In the genomic region with DNA sequence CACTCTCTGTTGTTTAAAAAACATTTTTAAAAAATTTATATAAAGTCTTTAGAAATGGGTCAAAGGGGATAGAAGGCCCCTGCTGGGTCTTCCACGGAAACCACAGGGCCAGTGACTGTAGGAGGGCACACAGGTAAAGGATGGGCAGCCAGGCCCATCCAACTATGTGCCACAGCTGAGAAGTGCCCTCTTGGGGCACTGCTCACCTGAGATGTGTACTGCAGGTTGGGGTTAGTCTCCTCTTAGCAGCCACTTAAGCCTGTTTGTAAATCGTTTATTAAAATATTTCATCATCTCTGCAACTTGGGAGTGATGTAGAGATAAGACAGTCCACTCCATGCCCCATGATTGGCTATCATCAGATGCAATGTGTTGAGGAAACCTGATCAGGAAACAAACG, we compare ENCODE assay signal across 22 cellular contexts.
"Had no signal": no experiment of that assay in that cellular context is flagged by ENCODE, and none has a peak within 500 bp of the region (broad histone marks: within the 10 kb centered on the region; RNA-seq: fewer than 3 reads in every experiment).

No MANE protein-coding gene starts in this region.

- H3K4me1 ChIP-seq: heart left ventricle, sigmoid colon had no signal

- DNase-seq: activated CD4-positive, alpha-beta memory T cell treated with anti-CD3 and anti-CD28 coated beads for 36 hours; activated CD4-positive, alpha-beta T cell treated with anti-CD3 and anti-CD28 coated beads for 4 hours; activated CD4-positive, CD25-positive, alpha-beta regulatory T cell; activated effector memory CD4-positive, alpha-beta T cell treated with Interleukin-2 at 50 U/mL for 16 hours; activated naive CD4-positive, alpha-beta T cell treated with anti-CD3 and anti-CD28 coated beads for 36 hours; activated T-cell treated with anti-CD3 and anti-CD28 coated beads, Interleukin-2, amount 50 U/mL, for 72 hours; amygdala; cerebellar nuclear complex; cortex of kidney; heart left ventricle; islet precursor cell; left cardiac atrium; mucosa of descending colon; nephron progenitor cell; posterior cingulate gyrus; sigmoid colon; stimulated activated CD4-positive, alpha-beta T cell treated with anti-CD3 and anti-CD28 coated beads, Interleukin-15, amount 100 ng/mL, for 24 hours; stimulated activated CD8-positive, alpha-beta memory T cell treated with anti-CD3 and anti-CD28 coated beads, Interleukin-4, amount 100 ng/mL, for 48 hours; stimulated activated naive B cell treated with anti-CD40 and anti-IgM and Interleukin-4, amounts not matched to agents 10 μg/mL and 1 μg/mL and 100 μg/mL, for 72 hours; T1000 had no signal

- ATAC-seq: activated T-cell treated with anti-CD3 and anti-CD28 coated beads, Interleukin-2, amount 50 U/mL, for 72 hours; heart left ventricle; left cardiac atrium; stimulated activated naive B cell treated with anti-CD40 and anti-IgM and Interleukin-4, amounts not matched to agents 10 μg/mL and 1 μg/mL and 100 μg/mL, for 72 hours had no signal

- H3K4me2 ChIP-seq: smooth muscle cell had no signal

- H3K4me3 ChIP-seq: heart left ventricle, mucosa of descending colon, sigmoid colon, smooth muscle cell had no signal

- H3K27me3 ChIP-seq: sigmoid colon had no signal

- H3K27ac ChIP-seq: epithelial cell of prostate, heart left ventricle, sigmoid colon had no signal

- H3K36me3 ChIP-seq: heart left ventricle, sigmoid colon had no signal

- H3K9me3 ChIP-seq: heart left ventricle, mucosa of descending colon, sigmoid colon had no signal
